8 cellular contexts compared by ENCODE assay signal in the genomic region with DNA sequence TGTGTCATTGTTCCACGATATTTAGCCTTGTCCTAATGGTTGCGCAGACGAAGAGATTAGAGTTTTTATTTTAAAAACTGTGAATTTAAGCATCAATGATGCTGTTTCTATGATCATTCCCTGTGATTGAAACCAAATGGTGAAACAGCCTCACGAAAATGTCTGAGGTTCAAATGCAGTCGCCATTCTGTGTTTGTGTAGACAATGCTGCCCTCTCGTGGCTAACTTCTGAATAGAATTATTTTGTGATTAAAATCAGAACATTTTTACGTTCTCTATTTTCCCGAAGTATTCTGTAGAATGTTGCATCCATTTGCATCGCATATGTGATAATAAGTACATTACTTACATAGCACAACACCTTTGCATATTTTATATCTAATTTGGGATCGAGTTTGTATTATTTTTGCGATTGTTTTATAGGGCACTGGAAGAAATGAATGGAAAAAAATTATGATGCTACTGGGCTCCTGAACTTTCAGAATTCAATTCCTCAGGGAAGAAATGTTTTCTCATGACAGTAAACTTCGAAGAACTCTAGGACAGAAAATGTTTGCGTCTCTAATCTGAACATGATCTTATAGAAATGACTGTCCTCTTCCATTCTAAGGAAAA. TPM values are rescaled to one million over a fixed set of nuclear protein-coding genes. Genes with fewer than 3 reads are reported as not detected.
DNase-seq lines count a peak whose midpoint lies in the region; ATAC-seq and TF ChIP-seq lines count a peak whose summit lies in the region.

No MANE protein-coding gene starts in this region.

- no peak overlapping the region for H3K4me3 Mint-ChIP-seq in activated CD4-positive, alpha-beta T cell treated with anti-CD3 and anti-CD28 coated beads, Interleukin-2, amount 10 ng/mL, durations not matched to agents 7 days and 5 days
- no peak overlapping the region for H3K4me3 Mint-ChIP-seq in nephron progenitor cell

- TF ChIP-seq CTCF in 22Rv1 (IDR thresholded peaks at IDR 0.05) (peak; percentile 78), nephron progenitor cell (IDR thresholded peaks at IDR 0.05) (peak; percentile 74)

- no peaks in the 10 kb centered on the region for H3K27me3 Mint-ChIP-seq in activated CD4-positive, alpha-beta T cell treated with anti-CD3 and anti-CD28 coated beads, Interleukin-2, amount 10 ng/mL, durations not matched to agents 7 days and 5 days
- no peaks in the 10 kb centered on the region for H3K27me3 Mint-ChIP-seq in nephron progenitor cell (ENCODE audit: low read depth, poor library complexity)

- H3K36me3 Mint-ChIP-seq in activated CD4-positive, alpha-beta T cell treated with anti-CD3 and anti-CD28 coated beads, Interleukin-2, amount 10 ng/mL, durations not matched to agents 7 days and 5 days (ENCODE audit: low read depth) = no peaks in the 10 kb centered on the region
- no peaks in the 10 kb centered on the region for H3K36me3 Mint-ChIP-seq in nephron progenitor cell (ENCODE audit: low read depth)

- CTCF ChIA-PET in activated CD4-positive, alpha-beta T cell treated with anti-CD3 and anti-CD28 coated beads, Interleukin-2, amount 10 ng/mL, durations not matched to agents 7 days and 5 days (lab: Charles Lee) = no interaction called here

- ATAC-seq in HG02623 (IDR thresholded peaks at IDR 0.05; ENCODE audit: unreplicated experiment) = no peak
- ATAC-seq in HG02870 (IDR thresholded peaks at IDR 0.05; ENCODE audit: unreplicated experiment) = no peak

- POLR2A ChIA-PET in activated CD4-positive, alpha-beta T cell treated with anti-CD3 and anti-CD28 coated beads, Interleukin-2, amount 10 ng/mL, durations not matched to agents 7 days and 5 days (lab: Charles Lee) = no interaction called here

- no peaks in the 10 kb centered on the region for H3K9me3 Mint-ChIP-seq in activated CD4-positive, alpha-beta T cell treated with anti-CD3 and anti-CD28 coated beads, Interleukin-2, amount 10 ng/mL, durations not matched to agents 7 days and 5 days
- no peaks in the 10 kb centered on the region for H3K9me3 Mint-ChIP-seq in nephron progenitor cell

- peak; percentile 37 for DNase-seq in Daoy (ENCODE audit: low read depth)
- DNase-seq in NCI-H2029 (lab: John Stamatoyannopoulos, UW) = peak; percentile 9
- DNase-seq in activated CD4-positive, alpha-beta T cell treated with anti-CD3 and anti-CD28 coated beads, Interleukin-2, amount 10 ng/mL, durations not matched to agents 7 days and 5 days = peak; percentile 72
- peak; percentile 42 for DNase-seq in fibroblast of gingiva (ENCODE audit: low read depth)
- peak; percentile 46 for DNase-seq in nephron progenitor cell

- H3K27ac Mint-ChIP-seq in activated CD4-positive, alpha-beta T cell treated with anti-CD3 and anti-CD28 coated beads, Interleukin-2, amount 10 ng/mL, durations not matched to agents 7 days and 5 days = no peak overlapping the region
- no peak overlapping the region for H3K27ac Mint-ChIP-seq in nephron progenitor cell

- H3K4me1 Mint-ChIP-seq in activated CD4-positive, alpha-beta T cell treated with anti-CD3 and anti-CD28 coated beads, Interleukin-2, amount 10 ng/mL, durations not matched to agents 7 days and 5 days = peaks cover 39% of the 10 kb centered on the region
- H3K4me1 Mint-ChIP-seq in nephron progenitor cell = peaks cover 62% of the 10 kb centered on the region

- no peak overlapping the region for H3K27ac ChIP-seq in 22Rv1

RNA-seq across cellular contexts. Expression of a gene that starts 54.8 kb away (rescaled TPM):
- total RNA-seq in Daoy (2014; rRNA removed; shearing (Covaris generic)) = 17.1 and 32.2 TPM in 2 replicates
- total RNA-seq in activated CD4-positive, alpha-beta T cell treated with anti-CD3 and anti-CD28 coated beads, Interleukin-2, amount 10 ng/mL, durations not matched to agents 7 days and 5 days = 100 to 1,000 TPM in 1 of 2 experiments, 10 to 100 TPM in 1; 92.5 to 118 TPM

Comparison
In these comparisons a context has a peak if more than half of its experiments do, and no peak if none do; other contexts are left out.
1. DNase-seq: peak in every context shown above with its lines; median percentile 72 in activated CD4-positive, alpha-beta T cell treated with anti-CD3 and anti-CD28 coated beads, Interleukin-2, amount 10 ng/mL, durations not matched to agents 7 days and 5 days; 46 in nephron progenitor cell; 42 in fibroblast of gingiva; 37 in Daoy; 9 in NCI-H2029.